Comparison of ENCODE assay signal across 8 cellular contexts in the genomic region with DNA sequence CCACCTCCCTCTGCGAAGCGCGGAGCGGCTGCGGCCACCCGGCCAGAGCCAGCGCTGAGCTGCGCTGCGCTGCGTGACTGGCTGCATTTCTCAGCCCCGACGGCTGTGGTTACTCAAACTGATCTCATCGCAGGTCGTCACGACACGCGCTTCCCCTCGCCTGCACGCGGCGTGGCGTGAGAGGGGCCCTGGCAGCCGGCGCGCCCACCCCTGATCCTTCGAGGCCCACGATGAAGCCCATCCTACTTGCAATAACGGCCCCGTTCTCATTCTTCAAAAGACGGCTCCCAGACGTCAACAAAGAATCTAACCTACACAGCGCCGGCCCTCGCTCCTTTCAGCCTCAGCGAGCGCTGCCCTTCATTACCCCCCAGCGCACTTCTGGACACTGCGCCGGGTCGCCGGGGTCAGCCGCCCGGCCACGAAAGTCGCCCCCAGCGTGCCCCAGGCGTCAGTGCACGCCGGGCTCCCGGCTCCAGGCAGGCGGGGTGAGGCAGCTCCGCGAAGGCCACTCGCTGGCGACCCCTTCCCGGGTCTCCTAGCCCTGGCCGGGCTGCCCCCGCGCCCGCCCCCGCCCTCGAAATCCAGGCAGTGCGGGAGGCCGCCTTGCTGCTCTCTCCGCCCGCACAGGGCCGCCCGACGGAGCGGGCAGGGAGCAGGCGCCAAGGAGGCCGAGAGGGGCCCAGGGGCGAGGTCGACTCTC. TPM values are rescaled to one million over a fixed set of nuclear protein-coding genes. Genes with fewer than 3 reads are reported as not detected.
DNase-seq lines count a peak whose midpoint lies in the region; ATAC-seq and TF ChIP-seq lines count a peak whose summit lies in the region.

No MANE protein-coding gene starts in this region.

- H3K4me1 ChIP-seq in lung (ENCODE audit: control insufficient read depth in 2 of 2, insufficient read depth in 2 of 2, low read length in 2 of 2) = peaks cover 1 to 6% of the 10 kb centered on the region in 2 donors

- WGBS in lung, 2 donors = 9 to 10% methylated on average over 71 to 74 of the region's 74 CpGs

- DNase-seq in AG04450 (ENCODE audit: low read depth, low spot score) (no peak), dedifferentiated amniotic fluid mesenchymal stem cell (ENCODE audit: extremely low spot score) (peak; percentile 62), lung (ENCODE audit: low spot score) (peak; percentile 32), epidermal melanocyte (ENCODE audit: insufficient read length, low spot score) (no peak)
- DNase-seq in activated CD4-positive, CD25-positive, alpha-beta regulatory T cell treated with anti-CD3 and anti-CD28 coated beads, Interleukin-2, amount 50 U/mL, for 16 hours (ENCODE audit: low read depth, low spot score) = peak; percentile 40
- DNase-seq in stimulated activated naive CD4-positive, alpha-beta T cell treated with Interleukin-2 at 50 U/mL for 16 hours (lab: John Stamatoyannopoulos, UW) = peak; percentile 40

- POLR2A ChIA-PET in AG04450 (lab: Yijun Ruan, JAX) = interaction anchor here (1.5 kb wide), 1 partner anchor 10 kb away, joined by 3 read pairs; no protein-coding TSS in a partner anchor

- H3K4me3 ChIP-seq in AG04450 (ENCODE audit: low read depth, low read length) (peak overlapping the region; percentile 47), lung (peak overlapping the region; percentile 34)

- CTCF ChIA-PET in AG04450 (lab: Charles Lee) = no interaction called here

- TF ChIP-seq CTCF in AG04450 (IDR thresholded peaks at IDR 0.05; ENCODE audit: low read depth, low read length) (no peak), lung (IDR thresholded peaks at IDR 0.05; ENCODE audit: control extremely low read depth, extremely low read depth) (no peak)

- H3K27me3 ChIP-seq in AG04450 (ENCODE audit: control insufficient read depth, insufficient read depth, low read length) (no peaks in the 10 kb centered on the region), lung (ENCODE audit: control insufficient read depth, insufficient read depth) (no peaks in the 10 kb centered on the region)

- H3K9me3 ChIP-seq in AG04450 (ENCODE audit: control insufficient read depth, insufficient read depth, low read length) (no peaks in the 10 kb centered on the region), lung (ENCODE audit: control insufficient read depth in 2 of 2, insufficient read depth in 1 of 2, low read length in 1 of 2) (no peaks in the 10 kb centered on the region)

- peak overlapping the region; percentile 86 for H3K27ac ChIP-seq in AG04450 (ENCODE audit: low read depth, low read length)
- peak overlapping the region; percentile 86 to 96 for H3K27ac ChIP-seq in lung (ENCODE audit: low read depth in 1 of 2, low read length in 1 of 2)

- ATAC-seq in GM19043 (IDR thresholded peaks at IDR 0.05; ENCODE audit: low read depth, unreplicated experiment) (peak; percentile 25), HG03175 (IDR thresholded peaks at IDR 0.05; ENCODE audit: unreplicated experiment) (peak; percentile 17), lung (ENCODE audit: insufficient read depth, low FRiP score) (peak; percentile 69)

- H3K36me3 ChIP-seq in lung (ENCODE audit: control insufficient read depth in 2 of 2, insufficient read depth in 2 of 2, low read length in 2 of 2) = no peaks in the 10 kb centered on the region

RNA-seq across cellular contexts. Expression of gene LEKR1, which starts 9.9 kb away (rescaled TPM):
- polyA plus RNA-seq in AG04450 (2011; rRNA removed) (0.17 and 0.26 TPM in 2 replicates), lung (under 1 TPM; 0.71 to 0.92 TPM)
- 0.92 and 1.3 TPM in 2 replicates for polyA minus RNA-seq in AG04450 (2011; rRNA and poly(A)+ RNA removed)
- total RNA-seq in lung = 1 to 10 TPM; 5.4 TPM

Comparison
In these comparisons a context has a peak if more than half of its experiments do, and no peak if none do; other contexts are left out.
1. DNase-seq: peak in activated CD4-positive, CD25-positive, alpha-beta regulatory T cell treated with anti-CD3 and anti-CD28 coated beads, Interleukin-2, amount 50 U/mL, for 16 hours (single experiment), dedifferentiated amniotic fluid mesenchymal stem cell (single experiment), lung (single experiment) and stimulated activated naive CD4-positive, alpha-beta T cell treated with Interleukin-2 at 50 U/mL for 16 hours (single experiment); none in AG04450 (single experiment) and epidermal melanocyte (single experiment).
2. ATAC-seq: peak in every context shown above with its lines; median percentile 69 in lung; 25 in GM19043; 17 in HG03175.